In genomic region chr2:60548844-60549243, GRCh38 we compare ENCODE assay signal across 8 cellular contexts. TPM values are rescaled to one million over a fixed set of nuclear protein-coding genes. Genes with fewer than 3 reads are reported as not detected.
DNase-seq lines count a peak whose midpoint lies in the region; FAIRE-seq and TF ChIP-seq lines count a peak whose summit lies in the region.

No MANE protein-coding gene starts in this region.

- CTCF ChIA-PET in AG04449 (lab: Yijun Ruan, JAX), result interaction anchor here (1.0 to 2.7 kb wide), 8 partner anchors 10 to 1524 kb away, joined by 3 to 18 read pairs (median 8); no protein-coding TSS in a partner anchor

- peak overlapping the region; percentile 75 for H3K4me3 ChIP-seq in AG04449 (ENCODE audit: low read depth, low read length)
- H3K4me3 ChIP-seq in HAP-1, result peak overlapping the region; percentile 63
- peak overlapping the region; percentile 71 for H3K4me3 ChIP-seq in astrocyte of the spinal cord (ENCODE audit: low read depth, low read length)
- peak overlapping the region; percentile 70 for H3K4me3 ChIP-seq in mesodermal cell (ENCODE audit: extremely low read depth, insufficient read depth, low read length, poor library complexity, severe bottlenecking)

- no peaks in the 10 kb centered on the region for H3K27me3 ChIP-seq in HAP-1 (ENCODE audit: low read depth)

- no peak for FAIRE-seq in RCC 7860 (lab: Jason Lieb, UNC)

- TF ChIP-seq CTCF in AG04449 (IDR thresholded peaks at IDR 0.05; ENCODE audit: insufficient read depth, low read length, missing control alignments) (no peak), astrocyte of the spinal cord (IDR thresholded peaks at IDR 0.05; ENCODE audit: low read depth, low read length) (no peak)

- POLR2A ChIA-PET in AG04449 (lab: Yijun Ruan, JAX), result no interaction called here

- H3K9me3 ChIP-seq in HAP-1, result no peaks in the 10 kb centered on the region
- H3K9me3 ChIP-seq in mesodermal cell (ENCODE audit: control insufficient read depth, low read length), result no peaks in the 10 kb centered on the region

- no peak for DNase-seq in AG04449 (ENCODE audit: low read depth, low spot score)
- peak in 1 of 2 experiments; percentile 44 for DNase-seq in HAP-1 (ENCODE audit: low spot score in 2 of 2)
- no peak for DNase-seq in astrocyte of the spinal cord (ENCODE audit: low read depth, low spot score)
- no peak for DNase-seq in RCC 7860 (ENCODE audit: low spot score)
- no peak for DNase-seq in putamen (ENCODE audit: low spot score)
- DNase-seq in NK-92 treated with Interleukin-12 subunit alpha and Interleukin-12 subunit beta, amount 100 ng/mL, for 24 hours (lab: John Stamatoyannopoulos, UW), result no peak
- no peak for DNase-seq in head of caudate nucleus

- H3K36me3 ChIP-seq in HAP-1 (replicated peaks) (peaks cover 23% of the 10 kb centered on the region), mesodermal cell (ENCODE audit: control insufficient read depth, insufficient read depth, low read length) (peaks cover 18% of the 10 kb centered on the region)

- no peak overlapping the region for H3K27ac ChIP-seq in mesodermal cell (ENCODE audit: low read depth, low read length, severe bottlenecking)

- in situ Hi-C loops in HAP-1 (cut with MboI; ENCODE audit: low sequenced_read_pairs), result loop anchor here (10.0 kb wide), 1 partner anchor 54 kb away; no protein-coding TSS in a partner anchor
- in situ Hi-C loops in astrocyte of the spinal cord (cut with HindIII; ENCODE audit: low sequenced_read_pairs), result no loop called here

- intact Hi-C loops in head of caudate nucleus (cut with DNase I), result no loop called here

- peaks cover 18% of the 10 kb centered on the region for H3K4me1 ChIP-seq in HAP-1
- peaks cover 6% of the 10 kb centered on the region for H3K4me1 ChIP-seq in mesodermal cell (ENCODE audit: control insufficient read depth, insufficient read depth, low read length, poor library complexity, severe bottlenecking)

- 0% methylated on average over 1 of the region's 9 CpGs; no CpG with 5 or more reads in 1 of the 2 experiments for WGBS in mesodermal cell (ENCODE audit: insufficient coverage in 2 of 2), 2 experiments

RNA-seq across cellular contexts. Expression of gene BCL11A, which starts 4.6 kb away (rescaled TPM):
- polyA plus RNA-seq in mesodermal cell (2013, experiment 1 of 2), result 11.3 TPM
- polyA plus RNA-seq in mesodermal cell (2013, experiment 2 of 2), result 11.6 TPM
